28 cellular contexts compared by ENCODE assay signal in the genomic region with DNA sequence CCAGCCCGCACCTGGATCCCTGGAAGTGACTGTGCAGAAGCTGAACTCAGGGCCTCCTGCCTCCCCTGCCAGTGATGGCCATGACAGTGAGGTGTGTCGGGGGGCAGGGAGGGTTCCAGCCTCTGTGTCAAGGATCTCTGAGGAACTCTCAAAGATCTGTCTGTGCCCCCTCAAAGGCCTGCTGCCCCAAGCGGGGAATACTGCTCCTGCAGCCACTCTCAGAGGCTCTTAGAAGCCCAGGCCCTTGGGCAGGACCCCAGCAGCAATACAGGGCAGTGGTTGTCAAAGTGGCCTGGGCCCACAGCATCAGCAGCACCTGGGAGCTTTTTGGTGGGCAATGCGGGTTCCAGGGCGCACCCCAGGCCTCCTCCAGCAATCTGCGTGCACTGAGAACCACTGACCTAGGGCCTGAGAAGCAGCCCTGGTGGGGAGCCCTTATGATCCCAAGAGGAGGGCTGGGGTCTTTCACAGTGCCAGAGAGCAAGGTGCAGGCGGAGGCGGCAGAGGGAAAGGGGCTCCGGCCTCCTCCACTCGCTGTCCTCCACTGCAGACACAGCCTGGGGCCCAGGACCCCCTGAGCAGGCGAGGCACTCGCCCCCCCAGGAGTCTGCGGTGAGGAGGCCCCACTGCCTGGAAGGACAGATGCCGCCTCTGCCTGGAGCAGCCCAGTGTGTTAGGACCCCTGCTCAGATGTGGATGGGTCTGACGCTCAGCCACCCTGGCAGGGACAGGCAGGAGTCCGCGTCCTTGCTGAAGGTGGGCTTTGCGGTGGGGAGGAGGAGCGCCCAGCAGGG. TPM values are rescaled to one million over a fixed set of nuclear protein-coding genes. Genes with fewer than 3 reads are reported as not detected.
DNase-seq lines count a peak whose midpoint lies in the region; ATAC-seq, FAIRE-seq and TF ChIP-seq lines count a peak whose summit lies in the region.
"Had no signal": no experiment of that assay in that cellular context is flagged by ENCODE, and none has a peak within 500 bp of the region (broad histone marks: within the 10 kb centered on the region; RNA-seq: fewer than 3 reads in every experiment).

No MANE protein-coding gene starts in this region.

- no peaks in the 10 kb centered on the region for H3K36me3 ChIP-seq in Karpas-422 (ENCODE audit: insufficient read depth, low read length)
- no peaks in the 10 kb centered on the region for H3K36me3 ChIP-seq in mesenchymal stem cell (ENCODE audit: control insufficient read depth in 1 of 2, insufficient read depth in 2 of 2, low read depth in 1 of 2, low read length in 2 of 2)
- H3K36me3 ChIP-seq in kidney (ENCODE audit: control insufficient read depth in 1 of 2, insufficient read depth in 2 of 2, low read length in 2 of 2): no peaks in the 10 kb centered on the region
- H3K36me3 ChIP-seq: Peyer's patch had no signal

- no peaks in the 10 kb centered on the region for H3K27me3 ChIP-seq in Karpas-422 (ENCODE audit: low read length)
- H3K27me3 ChIP-seq in mesenchymal stem cell (ENCODE audit: control insufficient read depth in 1 of 2, insufficient read depth in 1 of 2, low read length in 2 of 2): peaks cover 36 to 76% of the 10 kb centered on the region in 2 experiments
- H3K27me3 ChIP-seq: Peyer's patch had no signal

- ATAC-seq in HG02884 (IDR thresholded peaks at IDR 0.05; ENCODE audit: unreplicated experiment) (no peak), GM18909 (IDR thresholded peaks at IDR 0.05; ENCODE audit: poor library complexity, unreplicated experiment) (no peak)
- ATAC-seq: CD8-positive, alpha-beta T cell; T-cell had no signal

- in situ Hi-C loops in ACHN (cut with HindIII; ENCODE audit: low pct_ligation_motif_present, low pct_unique_long_range_greater_than_20kb, low sequenced_read_pairs): no loop called here

- no peaks in the 10 kb centered on the region for H3K4me1 ChIP-seq in Karpas-422 (ENCODE audit: low read length)
- no peaks in the 10 kb centered on the region for H3K4me1 ChIP-seq in mesenchymal stem cell (ENCODE audit: control insufficient read depth, insufficient read depth, low read depth, low read length)
- peaks cover 0 to 7% of the 10 kb centered on the region in 2 donors for H3K4me1 ChIP-seq in kidney (ENCODE audit: control insufficient read depth in 1 of 2, insufficient read depth in 1 of 2, low read depth in 1 of 2, low read length in 2 of 2)

- H3K4ac ChIP-seq in mesenchymal stem cell (ENCODE audit: low read depth in 1 of 2, low read length in 2 of 2): no peak overlapping the region

- no peak overlapping the region for H2BK120ac ChIP-seq in mesenchymal stem cell (ENCODE audit: low read depth, low read length)

- H4K20me1 ChIP-seq in Karpas-422 (ENCODE audit: insufficient read depth, low read depth, low read length): no peaks in the 10 kb centered on the region; the same call in 1 of the 2 replicates

- no peaks in the 10 kb centered on the region for H3K79me2 ChIP-seq in Karpas-422 (ENCODE audit: low read length)

- intact Hi-C loops in kidney (cut with DNase I): no loop called here

- TF ChIP-seq CTCF in GM12874 (IDR thresholded peaks at IDR 0.05; ENCODE audit: insufficient read depth, low read depth, low read length) (0 out of 2 replicates have a peak, but pooled peaks have one; percentile 5), kidney (IDR thresholded peaks at IDR 0.05; ENCODE audit: borderline replicate concordance, extremely low read depth, insufficient read depth) (no peak)

- no peak overlapping the region for H2BK12ac ChIP-seq in mesenchymal stem cell (ENCODE audit: low read length in 2 of 2)

- no peak for FAIRE-seq in kidney (lab: Jason Lieb, UNC)
- FAIRE-seq: GM18507, HTR-8/SVneo had no signal

- H2BK15ac ChIP-seq in mesenchymal stem cell (ENCODE audit: low read depth, poor library complexity, severe bottlenecking): no peak overlapping the region

- no peaks in the 10 kb centered on the region for H3K79me1 ChIP-seq in mesenchymal stem cell (replicated peaks; ENCODE audit: low read length, poor library complexity, severe bottlenecking)

- H3K9me2 ChIP-seq in Karpas-422 (replicated peaks; ENCODE audit: insufficient read depth, low read length): no peaks in the 10 kb centered on the region

- 86% methylated on average over 19 of the region's 19 CpGs for WGBS in mesenchymal stem cell

- no peak overlapping the region for H3K23ac ChIP-seq in mesenchymal stem cell (ENCODE audit: low read length in 2 of 2)

- H3K9me3 ChIP-seq in Karpas-422 (ENCODE audit: low read length) (no peaks in the 10 kb centered on the region), mesenchymal stem cell (ENCODE audit: control insufficient read depth, low read length) (no peaks in the 10 kb centered on the region), kidney (ENCODE audit: control insufficient read depth in 1 of 2, low read length in 2 of 2) (no peaks in the 10 kb centered on the region)
- H3K9me3 ChIP-seq: Peyer's patch had no signal

- H3K4me3 ChIP-seq in Karpas-422 (ENCODE audit: low read length): no peak overlapping the region
- H3K4me3 ChIP-seq in mesenchymal stem cell (ENCODE audit: insufficient read depth in 1 of 2, low read depth in 1 of 2, low read length in 2 of 2): no peak overlapping the region
- H3K4me3 ChIP-seq in kidney (ENCODE audit: low read length in 2 of 2): no peak overlapping the region
- H3K4me3 ChIP-seq: Peyer's patch had no signal

- no peak overlapping the region for H3K14ac ChIP-seq in mesenchymal stem cell (ENCODE audit: low read length in 2 of 2)

- no peak overlapping the region for H4K8ac ChIP-seq in mesenchymal stem cell (ENCODE audit: low read length)

- H2AK5ac ChIP-seq in mesenchymal stem cell (ENCODE audit: low read length, severe bottlenecking): no peak overlapping the region

- H3K27ac ChIP-seq in Karpas-422 (ENCODE audit: low read length) (no peak overlapping the region), mesenchymal stem cell (ENCODE audit: low read length, poor library complexity, severe bottlenecking) (no peak overlapping the region), kidney (ENCODE audit: low read depth in 2 of 2, low read length in 2 of 2) (no peak overlapping the region)
- H3K27ac ChIP-seq: KMS-11, Peyer's patch had no signal

- H3K18ac ChIP-seq in mesenchymal stem cell (ENCODE audit: low read depth in 1 of 2, low read length in 2 of 2): no peak overlapping the region

- H2AFZ ChIP-seq in Karpas-422 (ENCODE audit: low read length) (no peak overlapping the region), mesenchymal stem cell (ENCODE audit: low read depth, low read length) (no peak overlapping the region)

- no peak overlapping the region for H3K9ac ChIP-seq in Karpas-422 (ENCODE audit: low read length)
- no peak overlapping the region for H3K9ac ChIP-seq in mesenchymal stem cell (ENCODE audit: low read length)
- no peak overlapping the region for H3K9ac ChIP-seq in kidney (ENCODE audit: low read length in 2 of 2)
- H3K9ac ChIP-seq: KMS-11 had no signal

- H3K4me2 ChIP-seq in Karpas-422 (ENCODE audit: low read depth, low read length, poor library complexity, severe bottlenecking) (no peak overlapping the region), mesenchymal stem cell (ENCODE audit: low read length, poor library complexity, severe bottlenecking) (no peak overlapping the region)
- H3K4me2 ChIP-seq: KMS-11 had no signal

- DNase-seq in Karpas-422 (peak; percentile 51), RKO (ENCODE audit: low spot score) (peak; percentile 3), mesenchymal stem cell (no peak), kidney (no peak), ACHN (no peak)
- DNase-seq: CD8-positive, alpha-beta T cell; DMS 273 treated with DMSO at 0.1 percent for 48 hours; DMS79; EL; GF-D8; H9; HFFc6; IMR-90; NCI-H1092; NCI-H1417 treated with DMSO at 0.1 percent for 48 hours; NCI-H1694 treated with DMSO at 0.1 percent for 48 hours; NCI-H2081; NCI-H2171 treated with DMSO at 0.1 percent for 48 hours; NCI-H524; NCI-H774; Peyer's patch; T-cell had no signal

- H4K91ac ChIP-seq in mesenchymal stem cell (ENCODE audit: low read length): peak overlapping the region; percentile 29

- no peak overlapping the region for H2BK5ac ChIP-seq in mesenchymal stem cell (ENCODE audit: low read depth, low read length, poor library complexity, severe bottlenecking)

RNA-seq across cellular contexts. Expression of a gene that starts 42.1 kb away (rescaled TPM):
- 11.0 and 16.6 TPM in 2 replicates for total RNA-seq in Karpas-422 (2014; rRNA removed; shearing (Covaris generic); ENCODE audit: low replicate concordance)
- 6.9 TPM for polyA plus RNA-seq in mesenchymal stem cell (2013, experiment 1 of 2)
- 5.8 TPM for polyA plus RNA-seq in mesenchymal stem cell (2013, experiment 2 of 2)
- total RNA-seq in kidney: 49.3 TPM
- 14.3 TPM for polyA plus RNA-seq in kidney (ENCODE audit: insufficient read depth, low read depth, low replicate concordance)

Comparison
In these comparisons a context has a peak if more than half of its experiments do, and no peak if none do; other contexts are left out.
1. DNase-seq: peak in Karpas-422 (single experiment) and RKO (single experiment); none in mesenchymal stem cell (single experiment), kidney (single experiment) and ACHN (single experiment).